ENCODE assay signal across 17 cellular contexts in the genomic region with DNA sequence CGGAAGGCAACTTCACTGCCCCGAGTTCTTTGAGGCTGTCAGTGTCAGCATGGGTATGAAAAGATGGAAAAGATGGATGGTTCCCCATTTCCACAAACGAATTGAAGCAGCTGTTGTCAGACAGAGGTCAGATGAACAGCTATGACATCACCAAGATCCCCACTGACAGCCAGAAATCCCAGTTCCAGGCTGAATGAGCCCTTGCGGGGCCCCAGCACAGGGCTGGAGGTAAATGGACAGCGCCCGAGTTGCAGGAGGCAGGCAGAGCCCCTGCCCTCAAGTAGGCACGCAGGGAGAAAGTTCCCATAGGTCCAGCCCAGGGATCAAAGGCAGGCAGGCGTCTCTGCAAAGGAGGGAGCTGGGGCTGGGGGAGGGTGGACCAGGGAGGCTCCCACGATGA.
DNase-seq lines count a peak whose midpoint lies in the region; ATAC-seq, FAIRE-seq and TF ChIP-seq lines count a peak whose summit lies in the region.
"Had no signal": no experiment of that assay in that cellular context is flagged by ENCODE, and none has a peak within 500 bp of the region (broad histone marks: within the 10 kb centered on the region; RNA-seq: fewer than 3 reads in every experiment).

No MANE protein-coding gene starts in this region.

- FAIRE-seq in kidney (lab: Jason Lieb, UNC) = no peak

- DNase-seq in cardiac muscle cell (ENCODE audit: low read depth in 1 of 2, low spot score in 1 of 2) (peak; percentile 19 to 33), Right ventricle myocardium inferior (ENCODE audit: missing footprints) (no peak), hepatocyte (ENCODE audit: low spot score) (peak; percentile 31), nephron progenitor cell (peak; percentile 51), type B pancreatic cell (ENCODE audit: extremely low spot score, unreplicated experiment) (no peak), body of pancreas (no peak), kidney (no peak)
- no peak for DNase-seq in T-helper 2 cell treated with Interferon-gamma antibody and Interleukin-4, amounts not matched to agents 5 μg/mL and 100 μg/mL, for 36 hours (ENCODE audit: low spot score)
- DNase-seq: CD8-positive, alpha-beta T cell; EL; NCI-H1092 treated with DMSO at 0.1 percent for 48 hours; NCI-H1694; NCI-H446 treated with DMSO at 0.1 percent for 48 hours; NCI-H748 treated with DMSO at 0.1 percent for 48 hours; Right ventricle myocardium superior had no signal

- H3K9me3 Mint-ChIP-seq in nephron progenitor cell = no peaks in the 10 kb centered on the region
- peaks cover 5% of the 10 kb centered on the region for H3K9me3 Mint-ChIP-seq in type B pancreatic cell
- H3K9me3 Mint-ChIP-seq in T-helper 2 cell treated with Interferon-gamma antibody and Interleukin-4, amounts not matched to agents 5 μg/mL and 100 μg/mL, for 36 hours = no peaks in the 10 kb centered on the region
- H3K9me3 Mint-ChIP-seq: CD8-positive, alpha-beta T cell; IgD-negative memory B cell had no signal

- no peak for TF ChIP-seq POLR2A in body of pancreas (IDR thresholded peaks at IDR 0.05)

- H3K4me1 Mint-ChIP-seq in nephron progenitor cell (peaks cover 43% of the 10 kb centered on the region), type B pancreatic cell (ENCODE audit: unreplicated experiment) (peaks cover 15% of the 10 kb centered on the region)
- H3K4me1 Mint-ChIP-seq in T-helper 2 cell treated with Interferon-gamma antibody and Interleukin-4, amounts not matched to agents 5 μg/mL and 100 μg/mL, for 36 hours (ENCODE audit: low read depth) = no peaks in the 10 kb centered on the region
- H3K4me1 Mint-ChIP-seq: IgD-negative memory B cell had no signal

- H3K9me2 ChIP-seq in hepatocyte (replicated peaks; ENCODE audit: insufficient read depth) = no peaks in the 10 kb centered on the region

- H3K27ac Mint-ChIP-seq in nephron progenitor cell (no peak overlapping the region), type B pancreatic cell (no peak overlapping the region)
- no peak overlapping the region for H3K27ac Mint-ChIP-seq in T-helper 2 cell treated with Interferon-gamma antibody and Interleukin-4, amounts not matched to agents 5 μg/mL and 100 μg/mL, for 36 hours
- H3K27ac Mint-ChIP-seq: CD8-positive, alpha-beta T cell; IgD-negative memory B cell had no signal

- H3K4me2 ChIP-seq in hepatocyte = no peak overlapping the region

- H3K9ac ChIP-seq in kidney (ENCODE audit: low read length in 2 of 2) = no peak overlapping the region

- no peak overlapping the region for H3K27ac ChIP-seq in cardiac muscle cell
- H3K27ac ChIP-seq in hepatocyte = no peak overlapping the region
- no peak overlapping the region for H3K27ac ChIP-seq in body of pancreas
- H3K27ac ChIP-seq in kidney (ENCODE audit: low read depth in 2 of 2, low read length in 2 of 2) = no peak overlapping the region
- H3K27ac ChIP-seq: 22Rv1 had no signal

- no peaks in the 10 kb centered on the region for H4K20me1 ChIP-seq in hepatocyte (ENCODE audit: insufficient read depth, poor library complexity, severe bottlenecking)

- H3K36me3 Mint-ChIP-seq in nephron progenitor cell (ENCODE audit: low read depth) (no peaks in the 10 kb centered on the region), type B pancreatic cell (no peaks in the 10 kb centered on the region)
- no peaks in the 10 kb centered on the region for H3K36me3 Mint-ChIP-seq in T-helper 2 cell treated with Interferon-gamma antibody and Interleukin-4, amounts not matched to agents 5 μg/mL and 100 μg/mL, for 36 hours (ENCODE audit: low read depth)
- H3K36me3 Mint-ChIP-seq: CD8-positive, alpha-beta T cell; IgD-negative memory B cell had no signal

- H2AFZ ChIP-seq in hepatocyte = no peak overlapping the region

- H3K4me3 Mint-ChIP-seq in nephron progenitor cell (peak overlapping the region; percentile 14), type B pancreatic cell (peak overlapping the region; percentile 62)
- no peak overlapping the region for H3K4me3 Mint-ChIP-seq in T-helper 2 cell treated with Interferon-gamma antibody and Interleukin-4, amounts not matched to agents 5 μg/mL and 100 μg/mL, for 36 hours
- H3K4me3 Mint-ChIP-seq: CD8-positive, alpha-beta T cell; IgD-negative memory B cell had no signal

- intact Hi-C loops in Right ventricle myocardium inferior (cut with DNase I) (no loop called here), body of pancreas (cut with DNase I) (no loop called here), kidney (cut with DNase I) (no loop called here)

- no peak for TF ChIP-seq CTCF in cardiac muscle cell (IDR thresholded peaks at IDR 0.05; ENCODE audit: low read depth, low read length)
- no peak for TF ChIP-seq CTCF in hepatocyte (IDR thresholded peaks at IDR 0.05; ENCODE audit: poor library complexity)
- TF ChIP-seq CTCF in nephron progenitor cell (IDR thresholded peaks at IDR 0.05) = no peak
- no peak for TF ChIP-seq CTCF in type B pancreatic cell (conservative IDR thresholded peaks at IDR 0.05)
- TF ChIP-seq CTCF in body of pancreas (IDR thresholded peaks at IDR 0.05) = no peak
- no peak for TF ChIP-seq CTCF in kidney (IDR thresholded peaks at IDR 0.05; ENCODE audit: borderline replicate concordance, extremely low read depth, insufficient read depth)

- H3K36me3 ChIP-seq in cardiac muscle cell (no peaks in the 10 kb centered on the region), hepatocyte (replicated peaks; ENCODE audit: insufficient read depth, low read depth) (no peaks in the 10 kb centered on the region), body of pancreas (replicated peaks in 1 of 2; ENCODE audit: insufficient read depth in 1 of 2, low read depth in 2 of 2) (no peaks in the 10 kb centered on the region), kidney (ENCODE audit: control insufficient read depth in 1 of 2, insufficient read depth in 2 of 2, low read length in 2 of 2) (no peaks in the 10 kb centered on the region)

- H3K4me3 ChIP-seq in cardiac muscle cell (no peak overlapping the region), hepatocyte (no peak overlapping the region), body of pancreas (no peak overlapping the region), kidney (ENCODE audit: low read length in 2 of 2) (no peak overlapping the region)

- ATAC-seq in Right ventricle myocardium inferior = no peak
- ATAC-seq in body of pancreas = no peak
- ATAC-seq: CD8-positive, alpha-beta T cell had no signal

- H3K9me3 ChIP-seq in cardiac muscle cell (ENCODE audit: low read depth) = no peaks in the 10 kb centered on the region
- H3K9me3 ChIP-seq in hepatocyte (ENCODE audit: low read depth) = no peaks in the 10 kb centered on the region
- no peaks in the 10 kb centered on the region for H3K9me3 ChIP-seq in body of pancreas
- H3K9me3 ChIP-seq in kidney (ENCODE audit: control insufficient read depth in 1 of 2, low read length in 2 of 2) = no peaks in the 10 kb centered on the region

- peaks cover 12% of the 10 kb centered on the region for H3K27me3 Mint-ChIP-seq in nephron progenitor cell (ENCODE audit: low read depth, poor library complexity)
- H3K27me3 Mint-ChIP-seq in type B pancreatic cell = peaks cover 4% of the 10 kb centered on the region
- H3K27me3 Mint-ChIP-seq in T-helper 2 cell treated with Interferon-gamma antibody and Interleukin-4, amounts not matched to agents 5 μg/mL and 100 μg/mL, for 36 hours (ENCODE audit: low read depth) = no peaks in the 10 kb centered on the region

- no peaks in the 10 kb centered on the region for H3K27me3 ChIP-seq in cardiac muscle cell
- no peaks in the 10 kb centered on the region for H3K27me3 ChIP-seq in hepatocyte
- no peaks in the 10 kb centered on the region for H3K27me3 ChIP-seq in body of pancreas

- H3K79me2 ChIP-seq in hepatocyte = no peaks in the 10 kb centered on the region

- H3K4me1 ChIP-seq in cardiac muscle cell (ENCODE audit: low read depth) (no peaks in the 10 kb centered on the region), hepatocyte (ENCODE audit: insufficient read depth) (no peaks in the 10 kb centered on the region), body of pancreas (no peaks in the 10 kb centered on the region), kidney (ENCODE audit: control insufficient read depth in 1 of 2, insufficient read depth in 1 of 2, low read depth in 1 of 2, low read length in 2 of 2) (no peaks in the 10 kb centered on the region)

- WGBS in hepatocyte (ENCODE audit: low lambda C conversion rate, missing lambda C conversion rate) = 29% methylated on average over 9 of the region's 9 CpGs
- 21 to 23% methylated on average over 9 of the region's 9 CpGs for WGBS in body of pancreas, 2 donors

Comparison
In these comparisons a context has a peak if more than half of its experiments do, and no peak if none do; other contexts are left out.
1. DNase-seq: peak in cardiac muscle cell (2 of 2), hepatocyte (single experiment) and nephron progenitor cell (single experiment); none in Right ventricle myocardium inferior (single experiment), type B pancreatic cell (single experiment), body of pancreas (0 of 4), kidney (single experiment) and T-helper 2 cell treated with Interferon-gamma antibody and Interleukin-4, amounts not matched to agents 5 μg/mL and 100 μg/mL, for 36 hours (single experiment).